In genomic region chr9:132609829-132610228, GRCh38 we compare ENCODE assay signal across 17 cellular contexts. TPM values are rescaled to one million over a fixed set of nuclear protein-coding genes. Genes with fewer than 3 reads are reported as not detected.
A peak's percentile ranks its signal among the peaks of the same experiment; 100 is the strongest.
DNase-seq lines count a peak whose midpoint lies in the region; ATAC-seq, FAIRE-seq and TF ChIP-seq lines count a peak whose summit lies in the region.
"Had no signal": no experiment of that assay in that cellular context is flagged by ENCODE, and none has a peak within 500 bp of the region (broad histone marks: within the 10 kb centered on the region; RNA-seq: fewer than 3 reads in every experiment).

No MANE protein-coding gene starts in this region.

- TF ChIP-seq CTCF in AG10803 (conservative IDR thresholded peaks at IDR 0.05; ENCODE audit: low read length) (no peak), astrocyte (IDR thresholded peaks at IDR 0.05; ENCODE audit: insufficient read depth, low read depth, low read length) (no peak), uterus (IDR thresholded peaks at IDR 0.05) (no peak)

- 89 to 93% (median 92%) methylated on average over 7 of the region's 7 CpGs for WGBS in small intestine, 3 donors

- H3K4me1 Mint-ChIP-seq in astrocyte (ENCODE audit: low read depth, unreplicated experiment) = peaks cover 21% of the 10 kb centered on the region
- H3K4me1 Mint-ChIP-seq: naive B cell had no signal

- H3K27me3 Mint-ChIP-seq in astrocyte (ENCODE audit: low read depth, unreplicated experiment) = no peaks in the 10 kb centered on the region
- H3K27me3 Mint-ChIP-seq: CD4-positive, alpha-beta T cell; naive B cell had no signal

- ATAC-seq in HG02973 (IDR thresholded peaks at IDR 0.05; ENCODE audit: unreplicated experiment) = no peak

- no peaks in the 10 kb centered on the region for H3K9me3 ChIP-seq in astrocyte (ENCODE audit: insufficient read depth, low read depth, low read length)
- no peaks in the 10 kb centered on the region for H3K9me3 ChIP-seq in small intestine (ENCODE audit: control insufficient read depth, low read depth)
- H3K9me3 ChIP-seq in uterus = no peaks in the 10 kb centered on the region
- H3K9me3 ChIP-seq: esophagus muscularis mucosa, stomach had no signal

- H3K4me3 ChIP-seq in AG10803 (ENCODE audit: low read length) (no peak overlapping the region), astrocyte (ENCODE audit: insufficient read depth, low read depth, low read length) (no peak overlapping the region), small intestine (ENCODE audit: low read depth in 1 of 2, low read length in 2 of 2) (no peak overlapping the region), uterus (no peak overlapping the region)
- H3K4me3 ChIP-seq: esophagus muscularis mucosa, stomach had no signal

- H2AFZ ChIP-seq in astrocyte (ENCODE audit: low read depth, low read length) = no peak overlapping the region

- H3K4me1 ChIP-seq in astrocyte (ENCODE audit: insufficient read depth, low read length) = peaks cover 6% of the 10 kb centered on the region
- no peaks in the 10 kb centered on the region for H3K4me1 ChIP-seq in small intestine (ENCODE audit: control insufficient read depth in 2 of 2, insufficient read depth in 1 of 2, low read depth in 1 of 2, low read length in 1 of 2)
- no peaks in the 10 kb centered on the region for H3K4me1 ChIP-seq in uterus
- H3K4me1 ChIP-seq: esophagus muscularis mucosa, stomach had no signal

- peak; percentile 91 for DNase-seq in AG10803 (ENCODE audit: low read depth)
- peak; percentile 34 for DNase-seq in HPDE6-E6E7 (ENCODE audit: extremely low spot score)
- DNase-seq in astrocyte (ENCODE audit: low read depth) = peak; percentile 86
- peak; percentile 15 for DNase-seq in hepatic stellate cell (ENCODE audit: low spot score)
- no peak for DNase-seq in small intestine
- no peak for DNase-seq in globus pallidus (ENCODE audit: low spot score)
- DNase-seq in uterus = no peak
- DNase-seq: activated naive CD4-positive, alpha-beta T cell; CD4-positive, alpha-beta T cell; GDM1; kidney glomerular epithelial cell; naive B cell; stomach had no signal

- H3K36me3 ChIP-seq in astrocyte (ENCODE audit: insufficient read depth, low read length) (peaks cover 18% of the 10 kb centered on the region), small intestine (ENCODE audit: control insufficient read depth in 2 of 2, insufficient read depth in 2 of 2, low read length in 2 of 2) (peaks cover 6 to 7% of the 10 kb centered on the region in 2 donors), uterus (no peaks in the 10 kb centered on the region)

- no peak overlapping the region for H3K4me3 Mint-ChIP-seq in astrocyte (ENCODE audit: unreplicated experiment)
- H3K4me3 Mint-ChIP-seq: CD4-positive, alpha-beta T cell; naive B cell had no signal

- H3K27me3 ChIP-seq in astrocyte (ENCODE audit: insufficient read depth, low read length) = no peaks in the 10 kb centered on the region
- H3K27me3 ChIP-seq in small intestine (ENCODE audit: control insufficient read depth in 2 of 2, insufficient read depth in 2 of 2, low read length in 2 of 2) = no peaks in the 10 kb centered on the region
- no peaks in the 10 kb centered on the region for H3K27me3 ChIP-seq in uterus
- H3K27me3 ChIP-seq: esophagus muscularis mucosa, stomach had no signal

- intact Hi-C loops in uterus (cut with DNase I; ENCODE audit: low total_unique reads) = no loop called here

- no peak overlapping the region for H3K9ac ChIP-seq in astrocyte (ENCODE audit: low read length)

- no peaks in the 10 kb centered on the region for H3K9me3 Mint-ChIP-seq in astrocyte (ENCODE audit: unreplicated experiment)
- H3K9me3 Mint-ChIP-seq: CD4-positive, alpha-beta T cell; naive B cell had no signal

- no peak overlapping the region for H3K4me2 ChIP-seq in astrocyte (ENCODE audit: low read length)

- no peak overlapping the region for H3K27ac Mint-ChIP-seq in astrocyte (ENCODE audit: unreplicated experiment)
- H3K27ac Mint-ChIP-seq: CD4-positive, alpha-beta T cell had no signal

- peaks cover 28% of the 10 kb centered on the region for H4K20me1 ChIP-seq in astrocyte (ENCODE audit: insufficient read depth, low read length)

- no peak for TF ChIP-seq POLR2A in uterus (IDR thresholded peaks at IDR 0.05)

- H3K27ac ChIP-seq in astrocyte (ENCODE audit: low read depth, low read length) (peak overlapping the region; percentile 39), small intestine (ENCODE audit: low read depth in 1 of 2, low read length in 1 of 2) (no peak overlapping the region), uterus (no peak overlapping the region)
- H3K27ac ChIP-seq: esophagus muscularis mucosa, stomach had no signal

- FAIRE-seq in astrocyte (lab: Jason Lieb, UNC) (peak; percentile 92), small intestine (lab: Jason Lieb, UNC) (no peak)
- FAIRE-seq: colon had no signal

- H3K36me3 Mint-ChIP-seq in astrocyte (ENCODE audit: low read depth, unreplicated experiment) = peaks cover 31% of the 10 kb centered on the region

- H3K79me2 ChIP-seq in astrocyte (ENCODE audit: insufficient read depth, low read length) = no peaks in the 10 kb centered on the region

RNA-seq across cellular contexts. Expression of gene BARHL1, which starts 27.4 kb away (rescaled TPM):
- not detected in 2 replicates for total RNA-seq in astrocyte
- polyA plus RNA-seq in small intestine = not detected
- not detected for total RNA-seq in uterus
- total RNA-seq: CD4-positive, alpha-beta T cell; esophagus muscularis mucosa; NCI-H460; stomach had no signal
- polyA plus RNA-seq: stomach had no signal

RNA-seq across cellular contexts. Expression of gene DDX31, which starts 60.0 kb away (rescaled TPM):
- total RNA-seq in astrocyte = 20.2 and 20.5 TPM in 2 replicates
- polyA plus RNA-seq in small intestine = 1 to 10 TPM; 2.2 to 6.1 (median 3.8) TPM
- 10 to 100 TPM in 2 of 4 donors, 1 to 10 TPM in 2; 5.9 to 17.7 (median 10.5) TPM for total RNA-seq in uterus

Comparison
In these comparisons a context has a peak if more than half of its experiments do, and no peak if none do; other contexts are left out.
1. DNase-seq: peak in AG10803 (single experiment), HPDE6-E6E7 (single experiment), astrocyte (single experiment) and hepatic stellate cell (single experiment); none in small intestine (single experiment), globus pallidus (single experiment) and uterus (0 of 2).